In genomic region chr16:69563605-69564580, GRCh38 we compare ENCODE assay signal across 8 cellular contexts. TPM values are rescaled to one million over a fixed set of nuclear protein-coding genes. Genes with fewer than 3 reads are reported as not detected.
A peak's percentile ranks its signal among the peaks of the same experiment; 100 is the strongest.
DNase-seq lines count a peak whose midpoint lies in the region; ATAC-seq and TF ChIP-seq lines count a peak whose summit lies in the region.

No MANE protein-coding gene starts in this region.

- POLR2A ChIA-PET in HEK293T (lab: Yijun Ruan, JAX): interaction anchor here (0.7 to 1.5 kb wide), 8 partner anchors 8 to 139 kb away, joined by 3 to 7 read pairs (median 4); partner anchors contain the start of gene CYB5B

- H3K9me3 Mint-ChIP-seq in HFFc6: no peaks in the 10 kb centered on the region
- no peaks in the 10 kb centered on the region for H3K9me3 Mint-ChIP-seq in activated CD8-positive, alpha-beta memory T cell treated with anti-CD3 and anti-CD28 coated beads, Interleukin-2, amount 10 ng/mL, durations not matched to agents 7 days and 5 days (ENCODE audit: low read depth)

- peaks cover 21% of the 10 kb centered on the region for H3K36me3 Mint-ChIP-seq in HFFc6 (ENCODE audit: low read depth)
- H3K36me3 Mint-ChIP-seq in activated CD8-positive, alpha-beta memory T cell treated with anti-CD3 and anti-CD28 coated beads, Interleukin-2, amount 10 ng/mL, durations not matched to agents 7 days and 5 days: no peaks in the 10 kb centered on the region

- peak; percentile 72 for DNase-seq in GM10266 (ENCODE audit: extremely low spot score)
- DNase-seq in HFFc6: peak; percentile 39
- peak; percentile 87 for DNase-seq in NCI-H82 (lab: John Stamatoyannopoulos, UW)
- DNase-seq in activated CD8-positive, alpha-beta memory T cell treated with anti-CD3 and anti-CD28 coated beads, Interleukin-2, amount 10 ng/mL, durations not matched to agents 7 days and 5 days: peak; percentile 72
- peak; percentile 17 for DNase-seq in fibroblast of pulmonary artery (ENCODE audit: low read depth)
- DNase-seq in stimulated activated CD4-positive, alpha-beta T cell treated with anti-CD3 and anti-CD28 coated beads, Interleukin-12 subunit alpha, Interleukin-12 subunit beta, amount 100 ng/mL, for 4 hours: peak; percentile 44
- no peak for DNase-seq in HEK293T (ENCODE audit: extremely low spot score)
- no peak for DNase-seq in posterior vena cava (ENCODE audit: low spot score)

- peaks cover 31% of the 10 kb centered on the region for H3K4me1 Mint-ChIP-seq in HFFc6 (ENCODE audit: low read depth)
- H3K4me1 Mint-ChIP-seq in activated CD8-positive, alpha-beta memory T cell treated with anti-CD3 and anti-CD28 coated beads, Interleukin-2, amount 10 ng/mL, durations not matched to agents 7 days and 5 days: peaks cover 39% of the 10 kb centered on the region

- H3K27me3 Mint-ChIP-seq in HFFc6 (ENCODE audit: insufficient read depth): peaks cover 1% of the 10 kb centered on the region
- no peaks in the 10 kb centered on the region for H3K27me3 Mint-ChIP-seq in activated CD8-positive, alpha-beta memory T cell treated with anti-CD3 and anti-CD28 coated beads, Interleukin-2, amount 10 ng/mL, durations not matched to agents 7 days and 5 days

- peak overlapping the region; percentile 91 for H3K4me3 Mint-ChIP-seq in HFFc6
- H3K4me3 Mint-ChIP-seq in activated CD8-positive, alpha-beta memory T cell treated with anti-CD3 and anti-CD28 coated beads, Interleukin-2, amount 10 ng/mL, durations not matched to agents 7 days and 5 days: peak overlapping the region; percentile 89

- ATAC-seq in activated CD8-positive, alpha-beta memory T cell treated with anti-CD3 and anti-CD28 coated beads, Interleukin-2, amount 10 ng/mL, durations not matched to agents 7 days and 5 days: peak; percentile 40

- H3K27ac Mint-ChIP-seq in HFFc6: peak overlapping the region; percentile 89
- H3K27ac Mint-ChIP-seq in activated CD8-positive, alpha-beta memory T cell treated with anti-CD3 and anti-CD28 coated beads, Interleukin-2, amount 10 ng/mL, durations not matched to agents 7 days and 5 days: peak overlapping the region; percentile 94

- CTCF ChIA-PET in activated CD8-positive, alpha-beta memory T cell treated with anti-CD3 and anti-CD28 coated beads, Interleukin-2, amount 10 ng/mL, durations not matched to agents 7 days and 5 days (lab: Charles Lee): interaction anchor here (0.9 to 1.6 kb wide), 4 partner anchors 33 to 168 kb away, joined by 3 to 11 read pairs (median 4); no protein-coding TSS in a partner anchor
- CTCF ChIA-PET in HEK293T (lab: Yijun Ruan, JAX): interaction anchor here (1.0 kb wide), 1 partner anchor 168 kb away, joined by 3 read pairs; no protein-coding TSS in a partner anchor

- no peak for TF ChIP-seq CTCF in GM10266 (IDR thresholded peaks at IDR 0.05; ENCODE audit: control insufficient read depth, insufficient read depth, low read depth, missing control alignments)
- no peak for TF ChIP-seq CTCF in HFFc6 (IDR thresholded peaks at IDR 0.05)
- TF ChIP-seq CTCF in fibroblast of pulmonary artery (IDR thresholded peaks at IDR 0.05; ENCODE audit: low read length, missing control alignments): no peak

- no peak overlapping the region for H3K4me3 ChIP-seq in fibroblast of pulmonary artery (replicated peaks; ENCODE audit: low read depth, low read length)

- intact Hi-C loops in posterior vena cava (cut with DNase I): loop anchor here in 1 of 2 donors (10.0 kb wide), 1 partner anchor 169 kb away; no protein-coding TSS in a partner anchor

TF ChIP-seq in HEK293T, 16 proteins besides CTCF, POLR2A, EP300 and RAD21:
- TF ChIP-seq ARNT (IDR thresholded peaks at IDR 0.05) (no peak), SP1 (IDR thresholded peaks at IDR 0.05) (no peak), NFRKB (IDR thresholded peaks at IDR 0.05) (no peak), FOXA1 (IDR thresholded peaks at IDR 0.05) (no peak)

RNA-seq across cellular contexts. Expression of gene NFAT5, which starts 1.9 kb away (rescaled TPM):
- 100 to 1,000 TPM in 1 of 6 experiments, 10 to 100 TPM in 5; 52.0 to 114 (median 63.7) TPM for total RNA-seq in HFFc6 (2021; fragmentation: NEBNext Ultra II Directional; extraction: Animal tissue kit (Norgen Biotek cat#: 25700))
- 10 to 100 TPM; 28.7 to 36.8 TPM for total RNA-seq in activated CD8-positive, alpha-beta memory T cell treated with anti-CD3 and anti-CD28 coated beads, Interleukin-2, amount 10 ng/mL, durations not matched to agents 7 days and 5 days
- 10 to 100 TPM; 43.0 to 55.3 TPM for total RNA-seq in posterior vena cava

Comparison
In these comparisons a context has a peak if more than half of its experiments do, and no peak if none do; other contexts are left out.
1. DNase-seq: peak in GM10266 (single experiment), HFFc6 (single experiment), NCI-H82 (single experiment), activated CD8-positive, alpha-beta memory T cell treated with anti-CD3 and anti-CD28 coated beads, Interleukin-2, amount 10 ng/mL, durations not matched to agents 7 days and 5 days (single experiment), fibroblast of pulmonary artery (single experiment) and stimulated activated CD4-positive, alpha-beta T cell treated with anti-CD3 and anti-CD28 coated beads, Interleukin-12 subunit alpha, Interleukin-12 subunit beta, amount 100 ng/mL, for 4 hours (single experiment); none in HEK293T (single experiment) and posterior vena cava (single experiment).